Comparison of ENCODE assay signal across 1 cellular context in the genomic region with DNA sequence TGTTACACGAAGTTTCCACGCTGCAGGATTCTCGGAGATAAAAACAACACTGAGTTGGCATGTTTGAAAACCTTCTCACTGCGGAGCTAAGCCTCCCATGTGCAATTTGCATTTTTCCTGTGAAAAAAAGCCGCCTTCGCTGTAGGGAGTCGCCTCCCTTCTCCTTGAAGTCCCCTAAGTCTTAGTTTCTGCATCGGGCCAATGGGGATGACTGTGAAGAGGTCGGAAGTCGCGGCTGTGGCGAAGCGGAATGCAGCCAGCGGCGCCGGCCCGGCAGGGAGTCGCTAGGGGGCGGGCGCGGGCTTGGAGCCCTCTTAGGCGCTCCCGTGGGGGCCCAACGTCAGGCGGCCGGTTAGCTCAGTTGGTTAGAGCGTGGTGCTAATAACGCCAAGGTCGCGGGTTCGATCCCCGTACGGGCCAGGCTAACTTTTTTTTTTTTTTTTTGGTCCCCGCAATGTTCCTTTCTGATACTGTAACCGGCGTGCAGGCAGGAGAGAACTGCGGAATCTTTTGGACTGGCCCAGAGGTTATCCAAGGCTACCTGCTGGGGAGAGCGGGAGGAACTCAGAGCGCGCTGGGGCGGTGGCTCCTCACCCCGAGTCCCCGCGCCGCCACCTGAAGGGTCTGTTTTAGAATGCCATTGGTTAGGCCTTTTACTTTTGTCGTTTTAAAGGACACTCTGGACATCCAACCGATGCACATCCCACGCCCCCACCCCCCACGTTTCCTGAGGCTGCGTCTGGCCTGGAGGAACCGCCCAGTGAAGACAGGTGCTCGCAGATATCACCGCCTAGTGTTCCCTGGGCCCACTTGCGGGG.
TF ChIP-seq lines count a peak whose summit lies in the region.

No MANE protein-coding gene starts in this region.

TF ChIP-seq in HEK293, 187 proteins besides CTCF, POLR2A, EP300 and RAD21 (continued from another document and continues in another):
- TF ChIP-seq, protein P1, sequence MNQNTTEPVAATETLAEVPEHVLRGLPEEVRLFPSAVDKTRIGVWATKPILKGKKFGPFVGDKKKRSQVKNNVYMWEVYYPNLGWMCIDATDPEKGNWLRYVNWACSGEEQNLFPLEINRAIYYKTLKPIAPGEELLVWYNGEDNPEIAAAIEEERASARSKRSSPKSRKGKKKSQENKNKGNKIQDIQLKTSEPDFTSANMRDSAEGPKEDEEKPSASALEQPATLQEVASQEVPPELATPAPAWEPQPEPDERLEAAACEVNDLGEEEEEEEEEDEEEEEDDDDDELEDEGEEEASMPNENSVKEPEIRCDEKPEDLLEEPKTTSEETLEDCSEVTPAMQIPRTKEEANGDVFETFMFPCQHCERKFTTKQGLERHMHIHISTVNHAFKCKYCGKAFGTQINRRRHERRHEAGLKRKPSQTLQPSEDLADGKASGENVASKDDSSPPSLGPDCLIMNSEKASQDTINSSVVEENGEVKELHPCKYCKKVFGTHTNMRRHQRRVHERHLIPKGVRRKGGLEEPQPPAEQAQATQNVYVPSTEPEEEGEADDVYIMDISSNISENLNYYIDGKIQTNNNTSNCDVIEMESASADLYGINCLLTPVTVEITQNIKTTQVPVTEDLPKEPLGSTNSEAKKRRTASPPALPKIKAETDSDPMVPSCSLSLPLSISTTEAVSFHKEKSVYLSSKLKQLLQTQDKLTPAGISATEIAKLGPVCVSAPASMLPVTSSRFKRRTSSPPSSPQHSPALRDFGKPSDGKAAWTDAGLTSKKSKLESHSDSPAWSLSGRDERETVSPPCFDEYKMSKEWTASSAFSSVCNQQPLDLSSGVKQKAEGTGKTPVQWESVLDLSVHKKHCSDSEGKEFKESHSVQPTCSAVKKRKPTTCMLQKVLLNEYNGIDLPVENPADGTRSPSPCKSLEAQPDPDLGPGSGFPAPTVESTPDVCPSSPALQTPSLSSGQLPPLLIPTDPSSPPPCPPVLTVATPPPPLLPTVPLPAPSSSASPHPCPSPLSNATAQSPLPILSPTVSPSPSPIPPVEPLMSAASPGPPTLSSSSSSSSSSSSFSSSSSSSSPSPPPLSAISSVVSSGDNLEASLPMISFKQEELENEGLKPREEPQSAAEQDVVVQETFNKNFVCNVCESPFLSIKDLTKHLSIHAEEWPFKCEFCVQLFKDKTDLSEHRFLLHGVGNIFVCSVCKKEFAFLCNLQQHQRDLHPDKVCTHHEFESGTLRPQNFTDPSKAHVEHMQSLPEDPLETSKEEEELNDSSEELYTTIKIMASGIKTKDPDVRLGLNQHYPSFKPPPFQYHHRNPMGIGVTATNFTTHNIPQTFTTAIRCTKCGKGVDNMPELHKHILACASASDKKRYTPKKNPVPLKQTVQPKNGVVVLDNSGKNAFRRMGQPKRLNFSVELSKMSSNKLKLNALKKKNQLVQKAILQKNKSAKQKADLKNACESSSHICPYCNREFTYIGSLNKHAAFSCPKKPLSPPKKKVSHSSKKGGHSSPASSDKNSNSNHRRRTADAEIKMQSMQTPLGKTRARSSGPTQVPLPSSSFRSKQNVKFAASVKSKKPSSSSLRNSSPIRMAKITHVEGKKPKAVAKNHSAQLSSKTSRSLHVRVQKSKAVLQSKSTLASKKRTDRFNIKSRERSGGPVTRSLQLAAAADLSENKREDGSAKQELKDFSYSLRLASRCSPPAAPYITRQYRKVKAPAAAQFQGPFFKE (tag by site-specific recombination; IDR thresholded peaks at IDR 0.05; ENCODE audit: borderline replicate concordance) = no peak
- TF ChIP-seq ZNF175 (tag by site-specific recombination; IDR thresholded peaks at IDR 0.05) (no peak), ZNF184 (tag by site-specific recombination; IDR thresholded peaks at IDR 0.05) (peak; percentile 83; the same call in 1 of the 2 replicates), ZNF221 (tag by site-specific recombination; IDR thresholded peaks at IDR 0.05; ENCODE audit: borderline replicate concordance) (no peak), ZSCAN23 (tag by site-specific recombination; IDR thresholded peaks at IDR 0.05) (peak; percentile 99), SP3 (tag by site-specific recombination; IDR thresholded peaks at IDR 0.05) (peak; percentile 75), MYNN (tag by site-specific recombination; IDR thresholded peaks at IDR 0.05; ENCODE audit: borderline replicate concordance) (no peak; the same call in 1 of the 2 replicates), ZNF558 (tag by site-specific recombination; IDR thresholded peaks at IDR 0.05) (no peak), ZNF155 (tag by site-specific recombination; IDR thresholded peaks at IDR 0.05) (no peak), ZNF560 (tag by site-specific recombination; IDR thresholded peaks at IDR 0.05; ENCODE audit: borderline replicate concordance) (peak; percentile 88), KLF9 (tag by site-specific recombination; IDR thresholded peaks at IDR 0.05; ENCODE audit: low read depth) (peak; percentile 95), ZSCAN30 (tag by site-specific recombination; IDR thresholded peaks at IDR 0.05) (peak; percentile 99), ZNF202 (tag by site-specific recombination; IDR thresholded peaks at IDR 0.05; ENCODE audit: borderline replicate concordance) (no peak), ZNF416 (tag by site-specific recombination; IDR thresholded peaks at IDR 0.05) (no peak), ZNF473 (tag by site-specific recombination; IDR thresholded peaks at IDR 0.05) (no peak), ZNF433 (tag by site-specific recombination; IDR thresholded peaks at IDR 0.05; ENCODE audit: low read depth) (no peak), ZFP41 (tag by site-specific recombination; IDR thresholded peaks at IDR 0.05; ENCODE audit: borderline replicate concordance) (no peak), ZNF266 (tag by site-specific recombination; IDR thresholded peaks at IDR 0.05; ENCODE audit: low read depth) (no peak), ZNF76 (tag by site-specific recombination; IDR thresholded peaks at IDR 0.05; ENCODE audit: borderline replicate concordance, low read depth) (peak; percentile 79), KLF1 (tag by site-specific recombination; IDR thresholded peaks at IDR 0.05) (peak; percentile 78), ZNF514 (tag by site-specific recombination; IDR thresholded peaks at IDR 0.05) (no peak), ZFP3 (tag by site-specific recombination; IDR thresholded peaks at IDR 0.05; ENCODE audit: low read depth) (no peak), ZNF785 (tag by site-specific recombination; IDR thresholded peaks at IDR 0.05) (peak; percentile 75; the same call in 1 of the 2 replicates), REPIN1 (tag by site-specific recombination; IDR thresholded peaks at IDR 0.05; ENCODE audit: low read depth) (peak; percentile 96; the same call in 1 of the 2 replicates), ZNF350 (tag by site-specific recombination; IDR thresholded peaks at IDR 0.05) (no peak), ZNF670 (tag by site-specific recombination; IDR thresholded peaks at IDR 0.05; ENCODE audit: low read depth) (no peak), KLF10 (tag by site-specific recombination; IDR thresholded peaks at IDR 0.05) (peak; percentile 84)
- TF ChIP-seq, protein P2, sequence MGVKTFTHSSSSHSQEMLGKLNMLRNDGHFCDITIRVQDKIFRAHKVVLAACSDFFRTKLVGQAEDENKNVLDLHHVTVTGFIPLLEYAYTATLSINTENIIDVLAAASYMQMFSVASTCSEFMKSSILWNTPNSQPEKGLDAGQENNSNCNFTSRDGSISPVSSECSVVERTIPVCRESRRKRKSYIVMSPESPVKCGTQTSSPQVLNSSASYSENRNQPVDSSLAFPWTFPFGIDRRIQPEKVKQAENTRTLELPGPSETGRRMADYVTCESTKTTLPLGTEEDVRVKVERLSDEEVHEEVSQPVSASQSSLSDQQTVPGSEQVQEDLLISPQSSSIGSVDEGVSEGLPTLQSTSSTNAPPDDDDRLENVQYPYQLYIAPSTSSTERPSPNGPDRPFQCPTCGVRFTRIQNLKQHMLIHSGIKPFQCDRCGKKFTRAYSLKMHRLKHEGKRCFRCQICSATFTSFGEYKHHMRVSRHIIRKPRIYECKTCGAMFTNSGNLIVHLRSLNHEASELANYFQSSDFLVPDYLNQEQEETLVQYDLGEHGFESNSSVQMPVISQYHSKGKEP (tag by site-specific recombination; IDR thresholded peaks at IDR 0.05) = peak; percentile 81
- TF ChIP-seq, protein P3, sequence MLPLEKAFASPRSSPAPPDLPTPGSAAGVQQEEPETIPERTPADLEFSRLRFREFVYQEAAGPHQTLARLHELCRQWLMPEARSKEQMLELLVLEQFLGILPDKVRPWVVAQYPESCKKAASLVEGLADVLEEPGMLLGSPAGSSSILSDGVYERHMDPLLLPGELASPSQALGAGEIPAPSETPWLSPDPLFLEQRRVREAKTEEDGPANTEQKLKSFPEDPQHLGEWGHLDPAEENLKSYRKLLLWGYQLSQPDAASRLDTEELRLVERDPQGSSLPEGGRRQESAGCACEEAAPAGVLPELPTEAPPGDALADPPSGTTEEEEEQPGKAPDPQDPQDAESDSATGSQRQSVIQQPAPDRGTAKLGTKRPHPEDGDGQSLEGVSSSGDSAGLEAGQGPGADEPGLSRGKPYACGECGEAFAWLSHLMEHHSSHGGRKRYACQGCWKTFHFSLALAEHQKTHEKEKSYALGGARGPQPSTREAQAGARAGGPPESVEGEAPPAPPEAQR (tag by site-specific recombination; IDR thresholded peaks at IDR 0.05) = peak; percentile 94
- TF ChIP-seq, protein P4, sequence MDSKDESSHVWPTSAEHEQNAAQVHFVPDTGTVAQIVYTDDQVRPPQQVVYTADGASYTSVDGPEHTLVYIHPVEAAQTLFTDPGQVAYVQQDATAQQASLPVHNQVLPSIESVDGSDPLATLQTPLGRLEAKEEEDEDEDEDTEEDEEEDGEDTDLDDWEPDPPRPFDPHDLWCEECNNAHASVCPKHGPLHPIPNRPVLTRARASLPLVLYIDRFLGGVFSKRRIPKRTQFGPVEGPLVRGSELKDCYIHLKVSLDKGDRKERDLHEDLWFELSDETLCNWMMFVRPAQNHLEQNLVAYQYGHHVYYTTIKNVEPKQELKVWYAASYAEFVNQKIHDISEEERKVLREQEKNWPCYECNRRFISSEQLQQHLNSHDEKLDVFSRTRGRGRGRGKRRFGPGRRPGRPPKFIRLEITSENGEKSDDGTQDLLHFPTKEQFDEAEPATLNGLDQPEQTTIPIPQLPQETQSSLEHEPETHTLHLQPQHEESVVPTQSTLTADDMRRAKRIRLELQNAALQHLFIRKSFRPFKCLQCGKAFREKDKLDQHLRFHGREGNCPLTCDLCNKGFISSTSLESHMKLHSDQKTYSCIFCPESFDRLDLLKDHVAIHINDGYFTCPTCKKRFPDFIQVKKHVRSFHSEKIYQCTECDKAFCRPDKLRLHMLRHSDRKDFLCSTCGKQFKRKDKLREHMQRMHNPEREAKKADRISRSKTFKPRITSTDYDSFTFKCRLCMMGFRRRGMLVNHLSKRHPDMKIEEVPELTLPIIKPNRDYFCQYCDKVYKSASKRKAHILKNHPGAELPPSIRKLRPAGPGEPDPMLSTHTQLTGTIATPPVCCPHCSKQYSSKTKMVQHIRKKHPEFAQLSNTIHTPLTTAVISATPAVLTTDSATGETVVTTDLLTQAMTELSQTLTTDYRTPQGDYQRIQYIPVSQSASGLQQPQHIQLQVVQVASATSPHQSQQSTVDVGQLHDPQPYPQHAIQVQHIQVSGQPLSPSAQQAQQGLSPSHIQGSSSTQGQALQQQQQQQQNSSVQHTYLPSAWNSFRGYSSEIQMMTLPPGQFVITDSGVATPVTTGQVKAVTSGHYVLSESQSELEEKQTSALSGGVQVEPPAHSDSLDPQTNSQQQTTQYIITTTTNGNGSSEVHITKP (tag by site-specific recombination; IDR thresholded peaks at IDR 0.05) = peak; percentile 99
- TF ChIP-seq, protein P5, sequence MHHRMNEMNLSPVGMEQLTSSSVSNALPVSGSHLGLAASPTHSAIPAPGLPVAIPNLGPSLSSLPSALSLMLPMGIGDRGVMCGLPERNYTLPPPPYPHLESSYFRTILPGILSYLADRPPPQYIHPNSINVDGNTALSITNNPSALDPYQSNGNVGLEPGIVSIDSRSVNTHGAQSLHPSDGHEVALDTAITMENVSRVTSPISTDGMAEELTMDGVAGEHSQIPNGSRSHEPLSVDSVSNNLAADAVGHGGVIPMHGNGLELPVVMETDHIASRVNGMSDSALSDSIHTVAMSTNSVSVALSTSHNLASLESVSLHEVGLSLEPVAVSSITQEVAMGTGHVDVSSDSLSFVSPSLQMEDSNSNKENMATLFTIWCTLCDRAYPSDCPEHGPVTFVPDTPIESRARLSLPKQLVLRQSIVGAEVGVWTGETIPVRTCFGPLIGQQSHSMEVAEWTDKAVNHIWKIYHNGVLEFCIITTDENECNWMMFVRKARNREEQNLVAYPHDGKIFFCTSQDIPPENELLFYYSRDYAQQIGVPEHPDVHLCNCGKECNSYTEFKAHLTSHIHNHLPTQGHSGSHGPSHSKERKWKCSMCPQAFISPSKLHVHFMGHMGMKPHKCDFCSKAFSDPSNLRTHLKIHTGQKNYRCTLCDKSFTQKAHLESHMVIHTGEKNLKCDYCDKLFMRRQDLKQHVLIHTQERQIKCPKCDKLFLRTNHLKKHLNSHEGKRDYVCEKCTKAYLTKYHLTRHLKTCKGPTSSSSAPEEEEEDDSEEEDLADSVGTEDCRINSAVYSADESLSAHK (tag by site-specific recombination; IDR thresholded peaks at IDR 0.05) = 0 out of 2 replicates have a peak, but pooled peaks have one; percentile 48
- TF ChIP-seq, protein P6, sequence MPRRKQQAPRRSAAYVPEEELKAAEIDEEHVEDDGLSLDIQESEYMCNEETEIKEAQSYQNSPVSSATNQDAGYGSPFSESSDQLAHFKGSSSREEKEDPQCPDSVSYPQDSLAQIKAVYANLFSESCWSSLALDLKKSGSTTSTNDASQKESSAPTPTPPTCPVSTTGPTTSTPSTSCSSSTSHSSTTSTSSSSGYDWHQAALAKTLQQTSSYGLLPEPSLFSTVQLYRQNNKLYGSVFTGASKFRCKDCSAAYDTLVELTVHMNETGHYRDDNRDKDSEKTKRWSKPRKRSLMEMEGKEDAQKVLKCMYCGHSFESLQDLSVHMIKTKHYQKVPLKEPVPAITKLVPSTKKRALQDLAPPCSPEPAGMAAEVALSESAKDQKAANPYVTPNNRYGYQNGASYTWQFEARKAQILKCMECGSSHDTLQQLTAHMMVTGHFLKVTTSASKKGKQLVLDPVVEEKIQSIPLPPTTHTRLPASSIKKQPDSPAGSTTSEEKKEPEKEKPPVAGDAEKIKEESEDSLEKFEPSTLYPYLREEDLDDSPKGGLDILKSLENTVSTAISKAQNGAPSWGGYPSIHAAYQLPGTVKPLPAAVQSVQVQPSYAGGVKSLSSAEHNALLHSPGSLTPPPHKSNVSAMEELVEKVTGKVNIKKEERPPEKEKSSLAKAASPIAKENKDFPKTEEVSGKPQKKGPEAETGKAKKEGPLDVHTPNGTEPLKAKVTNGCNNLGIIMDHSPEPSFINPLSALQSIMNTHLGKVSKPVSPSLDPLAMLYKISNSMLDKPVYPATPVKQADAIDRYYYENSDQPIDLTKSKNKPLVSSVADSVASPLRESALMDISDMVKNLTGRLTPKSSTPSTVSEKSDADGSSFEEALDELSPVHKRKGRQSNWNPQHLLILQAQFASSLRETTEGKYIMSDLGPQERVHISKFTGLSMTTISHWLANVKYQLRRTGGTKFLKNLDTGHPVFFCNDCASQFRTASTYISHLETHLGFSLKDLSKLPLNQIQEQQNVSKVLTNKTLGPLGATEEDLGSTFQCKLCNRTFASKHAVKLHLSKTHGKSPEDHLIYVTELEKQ (tag by site-specific recombination; IDR thresholded peaks at IDR 0.05; ENCODE audit: borderline replicate concordance) = peak; percentile 70; the same call in 1 of the 2 replicates
